8 cellular contexts compared by ENCODE assay signal in genomic region chr12:12975322-12976077, GRCh38. TPM values are rescaled to one million over a fixed set of nuclear protein-coding genes. Genes with fewer than 3 reads are reported as not detected.
A peak's percentile ranks its signal among the peaks of the same experiment; 100 is the strongest.
DNase-seq lines count a peak whose midpoint lies in the region; ATAC-seq lines count a peak whose summit lies in the region.

No MANE protein-coding gene starts in this region.

- H3K27ac ChIP-seq in aorta (ENCODE audit: low read depth in 1 of 2, low read length in 2 of 2): peak overlapping the region; percentile 90 to 96

- H3K4me3 ChIP-seq in aorta (ENCODE audit: low read length in 2 of 2): no peak overlapping the region

- ATAC-seq in aorta (ENCODE audit: low FRiP score) (peak; percentile 72), GM21423 (IDR thresholded peaks at IDR 0.05; ENCODE audit: unreplicated experiment) (no peak), GM18868 (IDR thresholded peaks at IDR 0.05; ENCODE audit: unreplicated experiment) (no peak)

- DNase-seq in CD1c-positive myeloid dendritic cell (ENCODE audit: extremely low spot score) (peak; percentile 10), HT1080 (ENCODE audit: low read depth) (peak; percentile 65), amniotic epithelial cell (ENCODE audit: low read depth) (peak; percentile 24), inferior parietal cortex (ENCODE audit: extremely low spot score) (peak; percentile 67), aorta (no peak), NCI-H146 (lab: John Stamatoyannopoulos, UW) (no peak)

- H3K4me1 ChIP-seq in aorta (ENCODE audit: control insufficient read depth in 1 of 2, insufficient read depth in 2 of 2, low read length in 2 of 2): peaks cover 0 to 5% of the 10 kb centered on the region in 2 donors

- H3K36me3 ChIP-seq in aorta (ENCODE audit: control insufficient read depth in 1 of 2, insufficient read depth in 2 of 2, low read length in 1 of 2): peaks cover 0 to 5% of the 10 kb centered on the region in 2 donors

- H3K9me3 ChIP-seq in aorta (ENCODE audit: control insufficient read depth, low read length): no peaks in the 10 kb centered on the region

- no peaks in the 10 kb centered on the region for H3K27me3 ChIP-seq in aorta (ENCODE audit: control insufficient read depth in 1 of 2, insufficient read depth in 2 of 2, low read length in 1 of 2)

- 60 to 61% methylated on average over 14 of the region's 14 CpGs for WGBS in aorta, 2 donors

- intact Hi-C loops in aorta (cut with DNase I): loop anchor here (5.0 kb wide), 2 partner anchors 58 to 138 kb away; no protein-coding TSS in a partner anchor

RNA-seq across cellular contexts. Expression of gene GPRC5D, which starts 23.5 kb away (rescaled TPM):
- not detected in 2 replicates for total RNA-seq in HT1080 (2014; rRNA removed; shearing (Covaris generic))
- polyA plus RNA-seq in HT1080 (2015; cell fraction: cytosol; rRNA removed): not detected in 2 replicates
- polyA plus RNA-seq in HT1080 (2015; cell fraction: nucleus; rRNA removed): 0.17 TPM in 1 of 2 replicates, not detected in the other
- total RNA-seq in aorta: under 1 TPM in 1 of 2 donors, not detected in 1; 0.39 TPM
- polyA plus RNA-seq in aorta: not detected

RNA-seq across cellular contexts. Expression of gene HEBP1, which starts 24.6 kb away (rescaled TPM):
- 9.7 and 26.2 TPM in 2 replicates for total RNA-seq in HT1080 (2014; rRNA removed; shearing (Covaris generic))
- 53.6 and 58.6 TPM in 2 replicates for polyA plus RNA-seq in HT1080 (2015; cell fraction: cytosol; rRNA removed)
- polyA plus RNA-seq in HT1080 (2015; cell fraction: nucleus; rRNA removed): 27.4 and 32.5 TPM in 2 replicates
- total RNA-seq in aorta: 10 to 100 TPM; 55.8 to 73.6 TPM
- 100 to 1,000 TPM in 1 of 2 donors, 10 to 100 TPM in 1; 77.7 to 181 TPM for polyA plus RNA-seq in aorta

Comparison
In these comparisons a context has a peak if more than half of its experiments do, and no peak if none do; other contexts are left out.
1. DNase-seq: peak in CD1c-positive myeloid dendritic cell (single experiment), HT1080 (single experiment), amniotic epithelial cell (single experiment) and inferior parietal cortex (single experiment); none in aorta (0 of 2) and NCI-H146 (single experiment).